Comparison of ENCODE assay signal across 9 cellular contexts in the genomic region with DNA sequence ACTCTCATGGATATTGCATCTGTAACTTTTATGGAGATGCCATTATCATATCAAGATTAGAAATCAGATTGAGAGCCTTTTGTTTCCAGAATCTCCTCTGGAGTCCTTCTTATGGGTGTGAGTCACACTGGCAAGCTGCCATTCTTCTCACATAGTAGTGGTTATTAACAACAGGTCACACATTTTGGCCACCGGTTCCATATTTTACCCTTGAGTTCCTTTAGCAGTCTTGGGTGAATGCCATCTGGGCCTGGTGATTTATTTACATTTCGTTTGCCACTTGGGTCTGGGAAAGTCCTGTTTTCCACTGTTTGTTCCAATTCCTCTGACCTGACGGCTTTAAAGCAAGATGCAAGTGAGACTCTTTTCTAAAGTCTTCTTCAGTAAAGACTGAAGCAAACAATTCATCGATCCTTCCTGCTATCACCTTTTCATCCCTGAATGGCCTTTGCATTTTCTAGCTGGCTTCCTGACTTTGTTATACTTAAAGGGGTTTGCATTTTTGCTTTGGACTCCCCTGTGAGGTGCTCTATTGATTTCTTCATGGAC.
DNase-seq lines count a peak whose midpoint lies in the region; TF ChIP-seq lines count a peak whose summit lies in the region.
"Had no signal": no experiment of that assay in that cellular context is flagged by ENCODE, and none has a peak within 500 bp of the region (broad histone marks: within the 10 kb centered on the region; RNA-seq: fewer than 3 reads in every experiment).

No MANE protein-coding gene starts in this region.

- no peaks in the 10 kb centered on the region for H3K9me3 ChIP-seq in thyroid gland

- H3K4me3 ChIP-seq in foreskin fibroblast (ENCODE audit: low read depth in 1 of 2, low read length in 2 of 2), result no peak overlapping the region
- H3K4me3 ChIP-seq in thyroid gland (replicated peaks in 1 of 3), result no peak overlapping the region

- no peaks in the 10 kb centered on the region for H3K36me3 ChIP-seq in thyroid gland

- TF ChIP-seq CTCF in foreskin fibroblast (IDR thresholded peaks at IDR 0.05; ENCODE audit: low read depth, low read length), result no peak
- no peak for TF ChIP-seq CTCF in thyroid gland (IDR thresholded peaks at IDR 0.05)

- H3K27ac ChIP-seq in thyroid gland, result peak overlapping the region; percentile 11 to 60 (median 31)

- 10 to 17% methylated on average over 4 of the region's 4 CpGs for WGBS in thyroid gland, 2 donors

- H3K4me1 ChIP-seq in thyroid gland, result peaks cover 12 to 19% of the 10 kb centered on the region in 2 donors

- intact Hi-C loops in thyroid gland (cut with DNase I), result no loop called here

- no peaks in the 10 kb centered on the region for H3K27me3 ChIP-seq in thyroid gland

- DNase-seq in SHP77 (lab: John Stamatoyannopoulos, UW) (peak; percentile 15 to 18), SHP77 treated with DMSO at 0.1 percent for 48 hours (lab: John Stamatoyannopoulos, UW) (no peak), RPMI7951 (ENCODE audit: low read depth) (peak; percentile 93), foreskin fibroblast (peak; percentile 78 to 87), thyroid gland (peak; percentile 84), amniotic stem cell (lab: John Stamatoyannopoulos, UW) (no peak), T1000 (lab: John Stamatoyannopoulos, UW) (no peak)
- no peak for DNase-seq in central memory CD4-positive, alpha-beta T cell
- DNase-seq: stimulated activated CD8-positive, alpha-beta memory T cell treated with anti-CD3 and anti-CD28 coated beads, Interleukin-4, amount 100 ng/mL, for 48 hours had no signal

- no peak for TF ChIP-seq POLR2A in thyroid gland (IDR thresholded peaks at IDR 0.05)

Comparison
In these comparisons a context has a peak if more than half of its experiments do, and no peak if none do; other contexts are left out.
1. DNase-seq: peak in SHP77 (2 of 2), RPMI7951 (single experiment), foreskin fibroblast (2 of 2) and thyroid gland (2 of 2); none in SHP77 treated with DMSO at 0.1 percent for 48 hours (single experiment), amniotic stem cell (single experiment), T1000 (single experiment) and central memory CD4-positive, alpha-beta T cell (single experiment).